1 cellular context compared by ENCODE assay signal in the genomic region with DNA sequence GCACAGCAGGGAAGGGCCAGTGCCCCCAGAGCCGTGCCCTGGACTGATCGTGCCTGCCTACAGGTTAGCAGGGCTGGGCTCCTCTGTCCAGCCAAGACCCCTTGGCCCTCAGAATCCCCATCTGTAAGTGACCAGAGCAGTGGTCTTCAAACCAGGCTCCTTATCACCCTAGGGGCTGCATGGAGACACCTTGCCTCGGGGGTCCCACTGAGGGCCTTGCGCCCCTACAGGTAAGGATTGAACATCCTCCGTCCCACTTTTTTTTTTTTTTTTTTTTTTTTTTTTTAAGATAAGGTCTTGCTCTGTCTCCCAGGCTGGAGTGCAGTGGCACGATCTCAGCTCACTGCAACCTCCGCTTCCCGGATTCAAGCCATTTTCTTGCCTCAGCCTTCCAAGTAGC.
TF ChIP-seq lines count a peak whose summit lies in the region.

No MANE protein-coding gene starts in this region.

TF ChIP-seq in WTC11, 78 proteins besides CTCF, POLR2A, EP300 and RAD21 (continued from another document):
- TF ChIP-seq ARID4B (CRISPR knock-in tag; IDR thresholded peaks at IDR 0.05; ENCODE audit: borderline replicate concordance): no peak
- TF ChIP-seq ZNF263 (CRISPR knock-in tag; IDR thresholded peaks at IDR 0.05; ENCODE audit: low read depth): no peak
- no peak for TF ChIP-seq PRDM15 (CRISPR knock-in tag; IDR thresholded peaks at IDR 0.05)
- TF ChIP-seq, protein P1, sequence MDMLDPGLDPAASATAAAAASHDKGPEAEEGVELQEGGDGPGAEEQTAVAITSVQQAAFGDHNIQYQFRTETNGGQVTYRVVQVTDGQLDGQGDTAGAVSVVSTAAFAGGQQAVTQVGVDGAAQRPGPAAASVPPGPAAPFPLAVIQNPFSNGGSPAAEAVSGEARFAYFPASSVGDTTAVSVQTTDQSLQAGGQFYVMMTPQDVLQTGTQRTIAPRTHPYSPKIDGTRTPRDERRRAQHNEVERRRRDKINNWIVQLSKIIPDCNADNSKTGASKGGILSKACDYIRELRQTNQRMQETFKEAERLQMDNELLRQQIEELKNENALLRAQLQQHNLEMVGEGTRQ (CRISPR knock-in tag; IDR thresholded peaks at IDR 0.05): no peak
- TF ChIP-seq ETV6 (CRISPR knock-in tag; IDR thresholded peaks at IDR 0.05): no peak
- no peak for TF ChIP-seq ELF4 (CRISPR knock-in tag; IDR thresholded peaks at IDR 0.05; ENCODE audit: low read depth)
- TF ChIP-seq ZNF281 (CRISPR knock-in tag; IDR thresholded peaks at IDR 0.05): no peak
- TF ChIP-seq, protein P2, sequence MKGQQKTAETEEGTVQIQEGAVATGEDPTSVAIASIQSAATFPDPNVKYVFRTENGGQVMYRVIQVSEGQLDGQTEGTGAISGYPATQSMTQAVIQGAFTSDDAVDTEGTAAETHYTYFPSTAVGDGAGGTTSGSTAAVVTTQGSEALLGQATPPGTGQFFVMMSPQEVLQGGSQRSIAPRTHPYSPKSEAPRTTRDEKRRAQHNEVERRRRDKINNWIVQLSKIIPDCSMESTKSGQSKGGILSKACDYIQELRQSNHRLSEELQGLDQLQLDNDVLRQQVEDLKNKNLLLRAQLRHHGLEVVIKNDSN (CRISPR knock-in tag; IDR thresholded peaks at IDR 0.05): no peak
- no peak for TF ChIP-seq IRF2 (CRISPR knock-in tag; IDR thresholded peaks at IDR 0.05; ENCODE audit: borderline replicate concordance, low read depth)
- TF ChIP-seq ZNF416 (CRISPR knock-in tag; IDR thresholded peaks at IDR 0.05): no peak
- TF ChIP-seq FOXJ3 (CRISPR knock-in tag; IDR thresholded peaks at IDR 0.05; ENCODE audit: borderline replicate concordance): no peak
